Comparison of ENCODE assay signal across 9 cellular contexts in genomic region chr17:7916799-7917198, GRCh38. TPM values are rescaled to one million over a fixed set of nuclear protein-coding genes. Genes with fewer than 3 reads are reported as not detected.
DNase-seq lines count a peak whose midpoint lies in the region; ATAC-seq and TF ChIP-seq lines count a peak whose summit lies in the region.
"Had no signal": no experiment of that assay in that cellular context is flagged by ENCODE, and none has a peak within 500 bp of the region (broad histone marks: within the 10 kb centered on the region; RNA-seq: fewer than 3 reads in every experiment).

No MANE protein-coding gene starts in this region.

- H3K9me3 Mint-ChIP-seq in HFFc6 (no peaks in the 10 kb centered on the region), activated B cell treated with CpG ODN at 0.5 μM for 24 hours (no peaks in the 10 kb centered on the region)
- no peaks in the 10 kb centered on the region for H3K9me3 Mint-ChIP-seq in stimulated activated effector memory CD8-positive, alpha-beta T cell treated with anti-CD3 and anti-CD28 coated beads, Interleukin-12 subunit alpha, Interleukin-12 subunit beta, amount 100 ng/mL, for 72 hours

- CTCF ChIA-PET in activated B cell treated with CpG ODN at 0.5 μM for 24 hours (lab: Charles Lee): interaction anchor here (1.1 to 2.8 kb wide), 3 partner anchors 72 to 125 kb away, joined by 3 to 22 read pairs (median 17); no protein-coding TSS in a partner anchor

- H3K4me3 Mint-ChIP-seq in HFFc6 (peak overlapping the region; percentile 81), activated B cell treated with CpG ODN at 0.5 μM for 24 hours (peak overlapping the region; percentile 91)
- peak overlapping the region; percentile 86 for H3K4me3 Mint-ChIP-seq in stimulated activated effector memory CD8-positive, alpha-beta T cell treated with anti-CD3 and anti-CD28 coated beads, Interleukin-12 subunit alpha, Interleukin-12 subunit beta, amount 100 ng/mL, for 72 hours

- TF ChIP-seq CTCF in HFFc6 (IDR thresholded peaks at IDR 0.05): no peak
- TF ChIP-seq CTCF in activated B cell treated with CpG ODN at 0.5 μM for 24 hours (IDR thresholded peaks at IDR 0.05): no peak
- no peak for TF ChIP-seq CTCF in fibroblast of villous mesenchyme (IDR thresholded peaks at IDR 0.05; ENCODE audit: insufficient read depth, low read depth, low read length)

- H3K36me3 Mint-ChIP-seq in HFFc6 (ENCODE audit: low read depth): no peaks in the 10 kb centered on the region
- peaks cover 4% of the 10 kb centered on the region for H3K36me3 Mint-ChIP-seq in activated B cell treated with CpG ODN at 0.5 μM for 24 hours (ENCODE audit: low read depth)
- peaks cover 5% of the 10 kb centered on the region for H3K36me3 Mint-ChIP-seq in stimulated activated effector memory CD8-positive, alpha-beta T cell treated with anti-CD3 and anti-CD28 coated beads, Interleukin-12 subunit alpha, Interleukin-12 subunit beta, amount 100 ng/mL, for 72 hours

- H3K4me1 Mint-ChIP-seq in HFFc6 (ENCODE audit: low read depth) (peaks cover 32% of the 10 kb centered on the region), activated B cell treated with CpG ODN at 0.5 μM for 24 hours (peaks cover 26% of the 10 kb centered on the region)
- H3K4me1 Mint-ChIP-seq in stimulated activated effector memory CD8-positive, alpha-beta T cell treated with anti-CD3 and anti-CD28 coated beads, Interleukin-12 subunit alpha, Interleukin-12 subunit beta, amount 100 ng/mL, for 72 hours: peaks cover 33% of the 10 kb centered on the region

- peak overlapping the region; percentile 58 for H3K4me3 ChIP-seq in fibroblast of villous mesenchyme (ENCODE audit: low read depth, low read length)

- H3K27me3 Mint-ChIP-seq in HFFc6 (ENCODE audit: insufficient read depth): peaks cover 6% of the 10 kb centered on the region
- no peaks in the 10 kb centered on the region for H3K27me3 Mint-ChIP-seq in activated B cell treated with CpG ODN at 0.5 μM for 24 hours

- POLR2A ChIA-PET in activated B cell treated with CpG ODN at 0.5 μM for 24 hours (lab: Charles Lee): interaction anchor here (0.7 to 4.4 kb wide), 8 partner anchors 10 to 85 kb away, joined by 3 to 58 read pairs (median 4); partner anchors contain the start of genes CNTROB, GUCY2D and TRAPPC1

- H3K27ac Mint-ChIP-seq in HFFc6: peak overlapping the region; percentile 96
- peak overlapping the region; percentile 76 for H3K27ac Mint-ChIP-seq in activated B cell treated with CpG ODN at 0.5 μM for 24 hours
- peak overlapping the region; percentile 90 for H3K27ac Mint-ChIP-seq in stimulated activated effector memory CD8-positive, alpha-beta T cell treated with anti-CD3 and anti-CD28 coated beads, Interleukin-12 subunit alpha, Interleukin-12 subunit beta, amount 100 ng/mL, for 72 hours

- intact Hi-C loops in activated B cell treated with CpG ODN at 0.5 μM for 24 hours (cut with micrococcal nuclease): no loop called here

- peak; percentile 61 for DNase-seq in HFFc6
- DNase-seq in activated B cell treated with CpG ODN at 0.5 μM for 24 hours: no peak
- peak; percentile 26 for DNase-seq in fibroblast of villous mesenchyme (ENCODE audit: low read depth)
- DNase-seq in stimulated activated effector memory CD8-positive, alpha-beta T cell treated with anti-CD3 and anti-CD28 coated beads, Interleukin-12 subunit alpha, Interleukin-12 subunit beta, amount 100 ng/mL, for 72 hours (ENCODE audit: low spot score in 2 of 2): no peak
- no peak for DNase-seq in HCEC 1CT
- DNase-seq in NCI-H1436 (lab: John Stamatoyannopoulos, UW): no peak
- DNase-seq: NK-92 treated with Interleukin-12 subunit alpha and Interleukin-12 subunit beta, amount 100 ng/mL, for 24 hours had no signal

- ATAC-seq in activated B cell treated with CpG ODN at 0.5 μM for 24 hours (ENCODE audit: low read depth) (no peak), GM18868 (IDR thresholded peaks at IDR 0.05; ENCODE audit: unreplicated experiment) (no peak), GM21786 (IDR thresholded peaks at IDR 0.05; ENCODE audit: unreplicated experiment) (no peak)
- no peak for ATAC-seq in stimulated activated effector memory CD8-positive, alpha-beta T cell treated with anti-CD3 and anti-CD28 coated beads, Interleukin-12 subunit alpha, Interleukin-12 subunit beta, amount 100 ng/mL, for 72 hours

RNA-seq across cellular contexts. Expression of gene RNF227, which starts 0.7 kb away (rescaled TPM):
- total RNA-seq in HFFc6 (2021; fragmentation: NEBNext Ultra II Directional; extraction: Animal tissue kit (Norgen Biotek cat#: 25700)): 1 to 10 TPM; 2.2 to 3.6 (median 3.1) TPM
- total RNA-seq in activated B cell treated with CpG ODN at 0.5 μM for 24 hours: 2.5 and 2.8 TPM in 2 replicates
- total RNA-seq in fibroblast of villous mesenchyme: 2.2 and 4.2 TPM in 2 replicates

RNA-seq across cellular contexts. Expression of gene KCNAB3, which starts 12.9 kb away (rescaled TPM):
- total RNA-seq in HFFc6 (2021; fragmentation: NEBNext Ultra II Directional; extraction: Animal tissue kit (Norgen Biotek cat#: 25700)): 1 to 10 TPM; 1.5 to 3.0 (median 2.3) TPM
- total RNA-seq in activated B cell treated with CpG ODN at 0.5 μM for 24 hours: 10.8 and 12.9 TPM in 2 replicates
- total RNA-seq in fibroblast of villous mesenchyme: 1.3 and 1.7 TPM in 2 replicates

RNA-seq across cellular contexts. Expression of gene TRAPPC1, which starts 14.9 kb away (rescaled TPM):
- total RNA-seq in HFFc6 (2021; fragmentation: NEBNext Ultra II Directional; extraction: Animal tissue kit (Norgen Biotek cat#: 25700)): 100 to 1,000 TPM; 244 to 309 (median 288) TPM
- total RNA-seq in activated B cell treated with CpG ODN at 0.5 μM for 24 hours (129 and 167 TPM in 2 replicates), fibroblast of villous mesenchyme (42.7 and 47.4 TPM in 2 replicates)

RNA-seq across cellular contexts. Expression of gene CNTROB, which starts 15.2 kb away (rescaled TPM):
- total RNA-seq in HFFc6 (2021; fragmentation: NEBNext Ultra II Directional; extraction: Animal tissue kit (Norgen Biotek cat#: 25700)): 10 to 100 TPM; 20.8 to 32.2 (median 28.5) TPM
- total RNA-seq in activated B cell treated with CpG ODN at 0.5 μM for 24 hours (23.0 and 24.6 TPM in 2 replicates), fibroblast of villous mesenchyme (21.3 and 25.5 TPM in 2 replicates)

RNA-seq across cellular contexts. Expression of gene CHD3, which starts 28.2 kb away (rescaled TPM):
- total RNA-seq in HFFc6 (2021; fragmentation: NEBNext Ultra II Directional; extraction: Animal tissue kit (Norgen Biotek cat#: 25700)): 100 to 1,000 TPM in 4 of 6 experiments, 10 to 100 TPM in 2; 83.3 to 112 (median 110) TPM
- total RNA-seq in activated B cell treated with CpG ODN at 0.5 μM for 24 hours (103 and 109 TPM in 2 replicates), fibroblast of villous mesenchyme (103 and 111 TPM in 2 replicates)

Comparison
In these comparisons a context has a peak if more than half of its experiments do, and no peak if none do; other contexts are left out.
1. DNase-seq: peak in HFFc6 (single experiment) and fibroblast of villous mesenchyme (single experiment); none in activated B cell treated with CpG ODN at 0.5 μM for 24 hours (single experiment), stimulated activated effector memory CD8-positive, alpha-beta T cell treated with anti-CD3 and anti-CD28 coated beads, Interleukin-12 subunit alpha, Interleukin-12 subunit beta, amount 100 ng/mL, for 72 hours (0 of 2), HCEC 1CT (single experiment) and NCI-H1436 (single experiment).
2. Peak in every context shown above with its lines, with median percentiles within 50 percentile points of each other: H3K27ac Mint-ChIP-seq and H3K4me3 Mint-ChIP-seq.